8 cellular contexts compared by ENCODE assay signal in genomic region chrX:131816551-131817136, GRCh38.
DNase-seq lines count a peak whose midpoint lies in the region; ATAC-seq and TF ChIP-seq lines count a peak whose summit lies in the region.

No MANE protein-coding gene starts in this region.

- H2BK120ac ChIP-seq in H9 (ENCODE audit: low read depth, low read length, poor library complexity, severe bottlenecking): no peak overlapping the region

- H2BK12ac ChIP-seq in H9 (ENCODE audit: insufficient read length, low read depth, low read length): no peak overlapping the region

- H4K5ac ChIP-seq in H9 (ENCODE audit: insufficient read length, low read depth, low read length): no peak overlapping the region

- no peaks in the 10 kb centered on the region for H3K9me2 ChIP-seq in Karpas-422 (replicated peaks; ENCODE audit: insufficient read depth, low read length)

- H3K9ac ChIP-seq in Karpas-422 (ENCODE audit: low read length) (peak overlapping the region; percentile 46; the same call in 1 of the 2 replicates), H9 (ENCODE audit: extremely low read depth, insufficient read length, low read length) (no peak overlapping the region)

- H3K4me3 Mint-ChIP-seq in H9: no peak overlapping the region

- DNase-seq in AG09319 (ENCODE audit: extremely low read depth, low read depth) (peak; percentile 74), Karpas-422 (peak; percentile 86), esophagus muscularis mucosa (ENCODE audit: extremely low spot score) (no peak), retina (peak; percentile 85), H9 (no peak), NAMALWA (ENCODE audit: low spot score) (no peak)
- peak; percentile 81 for DNase-seq in activated CD8-positive, alpha-beta memory T cell treated with anti-CD3 and anti-CD28 coated beads, Interleukin-2, amount 50 U/mL, for 4 hours

- no peaks in the 10 kb centered on the region for H3K27me3 Mint-ChIP-seq in H9 (ENCODE audit: low read depth)

- no peaks in the 10 kb centered on the region for H3K27me3 ChIP-seq in Karpas-422 (ENCODE audit: low read length)
- H3K27me3 ChIP-seq in esophagus muscularis mucosa: no peaks in the 10 kb centered on the region
- H3K27me3 ChIP-seq in H9 (ENCODE audit: insufficient read depth, low read length): peaks cover 2% of the 10 kb centered on the region; the same call in 1 of the 2 replicates

- no peak overlapping the region for H3K56ac ChIP-seq in H9 (ENCODE audit: insufficient read length, low read depth, low read length)

- H3K36me3 ChIP-seq in Karpas-422 (ENCODE audit: insufficient read depth, low read length): no peaks in the 10 kb centered on the region
- no peaks in the 10 kb centered on the region for H3K36me3 ChIP-seq in esophagus muscularis mucosa

- H4K8ac ChIP-seq in H9 (replicated peaks; ENCODE audit: insufficient read length, low read depth, low read length): no peak overlapping the region

- H3K4me1 ChIP-seq in Karpas-422 (ENCODE audit: low read length) (peaks cover 27% of the 10 kb centered on the region), esophagus muscularis mucosa (peaks cover 0 to 9% (median 3%) of the 10 kb centered on the region in 4 donors), H9 (ENCODE audit: insufficient read depth, low read length) (no peaks in the 10 kb centered on the region)

- no peaks in the 10 kb centered on the region for H3K79me2 ChIP-seq in Karpas-422 (ENCODE audit: low read length)
- peaks cover 8% of the 10 kb centered on the region; the same call in 1 of the 2 replicates for H3K79me2 ChIP-seq in H9 (ENCODE audit: insufficient read depth, low read length)

- no peak overlapping the region for H3K18ac ChIP-seq in H9 (ENCODE audit: insufficient read length, low read depth, low read length)

- H3K4ac ChIP-seq in H9 (ENCODE audit: low read depth, low read length): no peak overlapping the region

- intact Hi-C loops in esophagus muscularis mucosa (cut with DNase I): loop anchor here (10.0 kb wide), 2 partner anchors 52 to 92 kb away; no protein-coding TSS in a partner anchor

- H2BK20ac ChIP-seq in H9 (ENCODE audit: low read depth, low read length, poor library complexity, severe bottlenecking): no peak overlapping the region

- no peak overlapping the region for H2BK15ac ChIP-seq in H9 (ENCODE audit: low read depth, low read length)

- H3K4me3 ChIP-seq in Karpas-422 (ENCODE audit: low read length) (peak overlapping the region; percentile 51), esophagus muscularis mucosa (peak overlapping the region in 2 of 4 donors; percentile 47 to 56)

- H3K23me2 ChIP-seq in H9 (ENCODE audit: insufficient read length, low read depth, low read length, poor library complexity, severe bottlenecking): no peaks in the 10 kb centered on the region

- H4K91ac ChIP-seq in H9 (ENCODE audit: insufficient read length, low read depth, low read length): no peak overlapping the region

- TF ChIP-seq EP300 in esophagus muscularis mucosa (IDR thresholded peaks at IDR 0.05): no peak

- H3K27ac Mint-ChIP-seq in H9: peak overlapping the region in 1 of 3 experiments; percentile 0; a peak in 1 of 7 replicates

- no peak for TF ChIP-seq POLR2A in esophagus muscularis mucosa (IDR thresholded peaks at IDR 0.05; ENCODE audit: low read depth)

- H3K36me3 Mint-ChIP-seq in H9 (ENCODE audit: insufficient read depth in 1 of 3, low read depth in 3 of 3): peaks cover 77 to 84% (median 82%) of the 10 kb centered on the region in 3 experiments

- no peaks in the 10 kb centered on the region for H4K20me1 ChIP-seq in Karpas-422 (ENCODE audit: insufficient read depth, low read depth, low read length)
- no peaks in the 10 kb centered on the region for H4K20me1 ChIP-seq in H9 (ENCODE audit: control insufficient read depth, insufficient read depth, insufficient read length)

- peak overlapping the region; percentile 70 for H3K4me2 ChIP-seq in Karpas-422 (ENCODE audit: low read depth, low read length, poor library complexity, severe bottlenecking)
- no peak overlapping the region for H3K4me2 ChIP-seq in H9 (ENCODE audit: insufficient read depth, insufficient read length, low read length)

- peaks cover 28 to 46% of the 10 kb centered on the region in 2 experiments for H3K9me3 Mint-ChIP-seq in H9

- H3K79me1 ChIP-seq in H9 (ENCODE audit: insufficient read depth, low read depth, low read length, poor library complexity, severe bottlenecking): peaks cover 3% of the 10 kb centered on the region

- no peak overlapping the region for H2BK5ac ChIP-seq in H9 (ENCODE audit: insufficient read length, low read length)

- peak; percentile 63 for ATAC-seq in GM19395 (IDR thresholded peaks at IDR 0.05; ENCODE audit: unreplicated experiment)

- no peak overlapping the region for H2AK5ac ChIP-seq in H9 (ENCODE audit: insufficient read length, low read length)

- no peak overlapping the region for H3K23ac ChIP-seq in H9 (ENCODE audit: insufficient read length, low read depth, low read length)

- H3K4me1 Mint-ChIP-seq in H9: no peaks in the 10 kb centered on the region

- TF ChIP-seq CTCF in AG09319 (IDR thresholded peaks at IDR 0.05; ENCODE audit: low read depth, low read length) (peak; percentile 35), esophagus muscularis mucosa (IDR thresholded peaks at IDR 0.05) (peak; percentile 17 to 59 (median 45)), H9 (conservative IDR thresholded peaks at IDR 0.05) (no peak)

- H3K9me3 ChIP-seq in Karpas-422 (ENCODE audit: low read length): no peaks in the 10 kb centered on the region
- no peaks in the 10 kb centered on the region for H3K9me3 ChIP-seq in esophagus muscularis mucosa
- peaks cover 14% of the 10 kb centered on the region for H3K9me3 ChIP-seq in H9 (ENCODE audit: control insufficient read depth, low read depth, low read length)

- 45% methylated on average over 8 of the region's 9 CpGs for WGBS in esophagus muscularis mucosa
- no CpG with 5 or more reads among the region's 9 CpGs for WGBS in H9 (ENCODE audit: extremely low coverage, insufficient read length, low lambda C conversion rate)

- H3K27ac ChIP-seq in Karpas-422 (ENCODE audit: low read length) (no peak overlapping the region), esophagus muscularis mucosa (replicated peaks in 1 of 4) (peak overlapping the region in 3 of 4 donors; percentile 26 to 68 (median 58)), H9 (ENCODE audit: insufficient read length, low read depth, low read length) (no peak overlapping the region)

- H2AFZ ChIP-seq in Karpas-422 (ENCODE audit: low read length) (peak overlapping the region; percentile 72), H9 (ENCODE audit: low read length) (no peak overlapping the region)

- H3K14ac ChIP-seq in H9 (ENCODE audit: insufficient read depth, low read length): no peak overlapping the region

- H3T11ph ChIP-seq in H9 (ENCODE audit: low read length): no peak overlapping the region

Comparison
In these comparisons a context has a peak if more than half of its experiments do, and no peak if none do; other contexts are left out.
1. DNase-seq: peak in AG09319 (single experiment), Karpas-422 (single experiment), activated CD8-positive, alpha-beta memory T cell treated with anti-CD3 and anti-CD28 coated beads, Interleukin-2, amount 50 U/mL, for 4 hours (single experiment) and retina (single experiment); none in esophagus muscularis mucosa (single experiment), H9 (single experiment) and NAMALWA (single experiment).
2. H3K27ac ChIP-seq: peak in esophagus muscularis mucosa (3 of 4); none in Karpas-422 (single experiment) and H9 (single experiment).